ENCODE assay signal across 8 cellular contexts in the genomic region with DNA sequence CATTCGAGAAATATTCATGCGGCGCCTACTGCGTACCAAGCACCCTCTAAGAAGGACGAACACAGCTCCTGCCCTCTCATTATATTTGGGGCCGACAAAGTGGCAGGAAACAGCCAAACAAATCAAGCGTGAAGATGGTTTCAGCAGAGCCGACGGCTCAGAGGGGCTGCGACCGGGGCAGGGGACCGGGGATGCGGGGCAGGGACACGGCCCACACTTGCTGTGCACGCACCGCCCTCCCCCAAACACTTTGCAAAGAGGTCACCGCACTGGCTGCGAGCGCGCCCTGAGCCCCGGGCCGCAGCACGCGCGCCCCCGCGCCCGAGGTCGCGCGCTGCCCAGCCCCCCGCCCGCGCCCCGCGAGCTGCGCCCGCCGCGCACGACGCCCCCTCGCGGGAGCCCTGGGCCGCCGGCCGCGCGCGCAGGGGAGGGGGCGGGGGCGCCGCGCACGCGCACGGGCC. TPM values are rescaled to one million over a fixed set of nuclear protein-coding genes. Genes with fewer than 3 reads are reported as not detected.
A peak's percentile ranks its signal among the peaks of the same experiment; 100 is the strongest.
DNase-seq lines count a peak whose midpoint lies in the region; ATAC-seq and TF ChIP-seq lines count a peak whose summit lies in the region.

No MANE protein-coding gene starts in this region.

- H3K27ac ChIP-seq in GM23338 (ENCODE audit: low read depth) (no peak overlapping the region), ectodermal cell (ENCODE audit: insufficient read depth, low read depth, low read length, poor library complexity, severe bottlenecking) (no peak overlapping the region), mesendoderm (ENCODE audit: low read depth, low read length) (no peak overlapping the region), upper lobe of left lung (peak overlapping the region in 1 of 4 donors; percentile 77)

- H2BK120ac ChIP-seq in mesendoderm (ENCODE audit: low read depth, low read length): no peak overlapping the region

- peak; percentile 26 for ATAC-seq in GM23338
- ATAC-seq in SK-N-SH treated with all-trans-retinoic acid at 6 μM for 48 hours: peak; percentile 33; the same call in 1 of the 3 replicates
- ATAC-seq in upper lobe of left lung (ENCODE audit: low FRiP score in 2 of 2): peak in 1 of 2 donors; percentile 73
- ATAC-seq in HG02852 (IDR thresholded peaks at IDR 0.05; ENCODE audit: unreplicated experiment): no peak

- H3K9me2 ChIP-seq in GM23338 (ENCODE audit: insufficient read depth): no peaks in the 10 kb centered on the region

- H3K27ac Mint-ChIP-seq in CD14-positive monocyte (peak overlapping the region; percentile 77 to 93 (median 87)), GM23338 (no peak overlapping the region)

- H3K36me3 Mint-ChIP-seq in CD14-positive monocyte (peaks cover 0 to 3% of the 10 kb centered on the region in 2 donors), GM23338 (ENCODE audit: low read depth) (no peaks in the 10 kb centered on the region)

- H3K36me3 ChIP-seq in GM23338 (ENCODE audit: insufficient read depth) (no peaks in the 10 kb centered on the region), ectodermal cell (ENCODE audit: control insufficient read depth, insufficient read depth, low read length) (no peaks in the 10 kb centered on the region), mesendoderm (ENCODE audit: control insufficient read depth, insufficient read depth, low read length) (no peaks in the 10 kb centered on the region), upper lobe of left lung (no peaks in the 10 kb centered on the region)

- H3K4me1 ChIP-seq in GM23338 (ENCODE audit: insufficient read depth): peaks cover 18% of the 10 kb centered on the region
- peaks cover 11% of the 10 kb centered on the region for H3K4me1 ChIP-seq in ectodermal cell (ENCODE audit: control insufficient read depth, insufficient read depth, low read length)
- peaks cover 12% of the 10 kb centered on the region for H3K4me1 ChIP-seq in mesendoderm (ENCODE audit: control insufficient read depth, low read depth, low read length)
- peaks cover 12 to 18% (median 14%) of the 10 kb centered on the region in 4 donors for H3K4me1 ChIP-seq in upper lobe of left lung

- H2AK5ac ChIP-seq in mesendoderm (ENCODE audit: low read length): no peak overlapping the region

- TF ChIP-seq POLR2A in upper lobe of left lung (IDR thresholded peaks at IDR 0.05): no peak

- no peak overlapping the region for H2BK15ac ChIP-seq in mesendoderm (replicated peaks; ENCODE audit: low read depth)

- intact Hi-C loops in CD14-positive monocyte (cut with micrococcal nuclease): no loop called here

- H3K56ac ChIP-seq in mesendoderm (ENCODE audit: low read length): peak overlapping the region; percentile 83

- H3K79me1 ChIP-seq in mesendoderm (ENCODE audit: low read length): no peaks in the 10 kb centered on the region

- H3K9me3 ChIP-seq in ectodermal cell (ENCODE audit: control insufficient read depth, low read length) (no peaks in the 10 kb centered on the region), upper lobe of left lung (no peaks in the 10 kb centered on the region)

- peaks cover 12% of the 10 kb centered on the region for H3K79me2 ChIP-seq in GM23338 (replicated peaks; ENCODE audit: insufficient read depth)
- no peaks in the 10 kb centered on the region for H3K79me2 ChIP-seq in mesendoderm (ENCODE audit: control insufficient read depth, insufficient read depth, low read length)

- no peak overlapping the region for H4K8ac ChIP-seq in mesendoderm (ENCODE audit: low read depth, low read length)

- H3K4me3 Mint-ChIP-seq in CD14-positive monocyte: peak overlapping the region; percentile 93 to 95
- peak overlapping the region; percentile 79 for H3K4me3 Mint-ChIP-seq in GM23338

- H3K18ac ChIP-seq in mesendoderm (ENCODE audit: low read length): no peak overlapping the region

- H3K9ac ChIP-seq in mesendoderm (ENCODE audit: low read length): peak overlapping the region; percentile 60

- peaks cover 6% of the 10 kb centered on the region; the same call in 1 of the 2 replicates for H3F3A ChIP-seq in GM23338 (replicated peaks; ENCODE audit: low read depth)

- H2BK5ac ChIP-seq in mesendoderm (ENCODE audit: low read length): no peak overlapping the region

- TF ChIP-seq EP300 in upper lobe of left lung (IDR thresholded peaks at IDR 0.05): no peak

- no peak overlapping the region for H3K23ac ChIP-seq in mesendoderm (ENCODE audit: low read length)

- no peaks in the 10 kb centered on the region; the same call in 1 of the 2 replicates for H4K20me1 ChIP-seq in GM23338 (replicated peaks; ENCODE audit: insufficient read depth)

- TF ChIP-seq CTCF in CD14-positive monocyte (IDR thresholded peaks at IDR 0.05): no peak
- TF ChIP-seq CTCF in GM23338 (conservative IDR thresholded peaks at IDR 0.05; ENCODE audit: low read depth in 2 of 2): peak in 1 of 2 experiments; percentile 27; a peak in 1 of 4 replicates
- TF ChIP-seq CTCF in upper lobe of left lung (IDR thresholded peaks at IDR 0.05): no peak

- no peak for DNase-seq in CD14-positive monocyte (ENCODE audit: low spot score)
- peak; percentile 77 for DNase-seq in GM23338 (ENCODE audit: low spot score)
- peak; percentile 42 for DNase-seq in mesendoderm
- no peak for DNase-seq in upper lobe of left lung
- no peak for DNase-seq in amniotic stem cell (lab: John Stamatoyannopoulos, UW)

- H3K9me3 Mint-ChIP-seq in CD14-positive monocyte (peaks cover 0 to 2% (median 0%) of the 10 kb centered on the region in 7 donors), GM23338 (no peaks in the 10 kb centered on the region)

- H3K27me3 ChIP-seq in GM23338 (ENCODE audit: insufficient read depth) (peaks cover 5% of the 10 kb centered on the region), ectodermal cell (ENCODE audit: control insufficient read depth, insufficient read depth, low read length, poor library complexity, severe bottlenecking) (no peaks in the 10 kb centered on the region), mesendoderm (ENCODE audit: insufficient read depth, low read length, poor library complexity) (no peaks in the 10 kb centered on the region), upper lobe of left lung (no peaks in the 10 kb centered on the region)

- peak overlapping the region; percentile 87 for H3K4me2 ChIP-seq in GM23338
- H3K4me2 ChIP-seq in mesendoderm (ENCODE audit: low read length): peak overlapping the region; percentile 76

- no peak overlapping the region for H4K5ac ChIP-seq in mesendoderm (ENCODE audit: low read length)

- H3K4me1 Mint-ChIP-seq in CD14-positive monocyte: peaks cover 36% of the 10 kb centered on the region
- H3K4me1 Mint-ChIP-seq in GM23338: peaks cover 25% of the 10 kb centered on the region

- peak overlapping the region; percentile 79 for H3K4me3 ChIP-seq in GM23338
- H3K4me3 ChIP-seq in ectodermal cell (ENCODE audit: insufficient read depth, low read depth, low read length): peak overlapping the region; percentile 74
- peak overlapping the region; percentile 6 for H3K4me3 ChIP-seq in mesendoderm (ENCODE audit: low read length)
- peak overlapping the region; percentile 38 to 79 (median 72) for H3K4me3 ChIP-seq in upper lobe of left lung

- 2 to 3% methylated on average over 57 of the region's 57 CpGs for WGBS in ectodermal cell, 2 experiments
- WGBS in mesendoderm (ENCODE audit: extremely low coverage, insufficient coverage, low lambda C conversion rate): no CpG with 5 or more reads among the region's 57 CpGs
- 3 to 6% methylated on average over 9 to 34 of the region's 57 CpGs for WGBS in upper lobe of left lung, 2 donors

- no peak overlapping the region for H3K4ac ChIP-seq in mesendoderm (ENCODE audit: low read depth, low read length)

- H3K27me3 Mint-ChIP-seq in CD14-positive monocyte (ENCODE audit: low read depth in 3 of 3) (peaks cover 0 to 5% (median 4%) of the 10 kb centered on the region in 3 donors), GM23338 (ENCODE audit: insufficient read depth, low read depth, poor library complexity) (peaks cover 12% of the 10 kb centered on the region)

- peak overlapping the region; percentile 91 for H2AFZ ChIP-seq in GM23338

TF ChIP-seq in GM23338, 12 proteins besides CTCF, POLR2A, EP300 and RAD21:
- TF ChIP-seq POLR2AphosphoS5 (IDR thresholded peaks at IDR 0.05; ENCODE audit: low read depth): peak; percentile 49; the same call in 1 of the 2 replicates
- no peak for TF ChIP-seq ZNF331 (CRISPR knock-in tag; IDR thresholded peaks at IDR 0.05; ENCODE audit: low read depth)

TF ChIP-seq in SK-N-SH treated with all-trans-retinoic acid at 6 μM for 48 hours, 23 proteins besides CTCF, POLR2A, EP300 and RAD21:
- TF ChIP-seq ZNF8 (CRISPR knock-in tag; IDR thresholded peaks at IDR 0.05) (no peak), ARNTL (CRISPR knock-in tag; IDR thresholded peaks at IDR 0.05; ENCODE audit: borderline replicate concordance, low read depth) (no peak)

RNA-seq across cellular contexts. Expression of gene SYNGR1, which starts 0.3 kb away (rescaled TPM):
- polyA plus RNA-seq in CD14-positive monocyte (10 to 100 TPM; 18.0 to 39.6 TPM), GM23338 (2016; fragmentation: Nextera tagmentation; extraction: Ambion mirVana) (37.0 and 37.7 TPM in 2 replicates)
- total RNA-seq in GM23338 (2014; rRNA removed; shearing (Covaris generic)): 12.3 and 30.9 TPM in 2 replicates
- 33.4 TPM for polyA plus RNA-seq in ectodermal cell (2013, experiment 1 of 4)
- polyA plus RNA-seq in ectodermal cell (2013, experiment 2 of 4): 31.1 TPM
- 30.1 TPM for polyA plus RNA-seq in ectodermal cell (2013, experiment 3 of 4)
- 32.9 TPM for polyA plus RNA-seq in ectodermal cell (2013, experiment 4 of 4)
- polyA plus RNA-seq in mesendoderm (2013, experiment 1 of 2): 10.5 TPM
- polyA plus RNA-seq in mesendoderm (2013, experiment 2 of 2): 10.0 TPM
- 10 to 100 TPM in 1 of 6 donors, 1 to 10 TPM in 5; 2.0 to 14.6 (median 5.3) TPM for total RNA-seq in upper lobe of left lung

RNA-seq across cellular contexts. Expression of gene RPL3, which starts 30.1 kb away (rescaled TPM):
- polyA plus RNA-seq in CD14-positive monocyte: 100 to 1,000 TPM; 604 to 698 TPM
- 2,755 and 3,244 TPM in 2 replicates for total RNA-seq in GM23338 (2014; rRNA removed; shearing (Covaris generic))
- polyA plus RNA-seq in GM23338 (2016; fragmentation: Nextera tagmentation; extraction: Ambion mirVana): 1,846 and 1,983 TPM in 2 replicates
- 3,399 TPM for polyA plus RNA-seq in ectodermal cell (2013, experiment 1 of 4)
- 3,309 TPM for polyA plus RNA-seq in ectodermal cell (2013, experiment 2 of 4)
- 3,318 TPM for polyA plus RNA-seq in ectodermal cell (2013, experiment 3 of 4)
- 3,633 TPM for polyA plus RNA-seq in ectodermal cell (2013, experiment 4 of 4)
- polyA plus RNA-seq in mesendoderm (2013, experiment 1 of 2): 2,149 TPM
- polyA plus RNA-seq in mesendoderm (2013, experiment 2 of 2): 2,158 TPM
- total RNA-seq in upper lobe of left lung: 1,000 to 10,000 TPM; 1,194 to 1,833 (median 1,624) TPM

RNA-seq across cellular contexts. Expression of gene TAB1, which starts 50.0 kb away (rescaled TPM):
- polyA plus RNA-seq in CD14-positive monocyte (1 to 10 TPM; 3.2 to 3.9 TPM), GM23338 (2016; fragmentation: Nextera tagmentation; extraction: Ambion mirVana) (10.7 and 12.4 TPM in 2 replicates)
- total RNA-seq in GM23338 (2014; rRNA removed; shearing (Covaris generic)): 18.0 and 27.5 TPM in 2 replicates
- polyA plus RNA-seq in ectodermal cell (2013, experiment 1 of 4): 33.0 TPM
- polyA plus RNA-seq in ectodermal cell (2013, experiment 2 of 4): 29.7 TPM
- polyA plus RNA-seq in ectodermal cell (2013, experiment 3 of 4): 22.4 TPM
- 27.8 TPM for polyA plus RNA-seq in ectodermal cell (2013, experiment 4 of 4)
- polyA plus RNA-seq in mesendoderm (2013, experiment 1 of 2): 13.1 TPM
- 12.1 TPM for polyA plus RNA-seq in mesendoderm (2013, experiment 2 of 2)
- 10 to 100 TPM; 15.4 to 34.6 (median 25.9) TPM for total RNA-seq in upper lobe of left lung

Comparison
In these comparisons a context has a peak if more than half of its experiments do, and no peak if none do; other contexts are left out.
1. DNase-seq: peak in GM23338 (single experiment) and mesendoderm (single experiment); none in CD14-positive monocyte (single experiment), upper lobe of left lung (0 of 2) and amniotic stem cell (single experiment).
2. H3K4me3 ChIP-seq: peak in every context shown above with its lines; median percentile 79 in GM23338; 74 in ectodermal cell; 72 in upper lobe of left lung; 6 in mesendoderm.